In genomic region chr1:181108297-181108696, GRCh38 we compare ENCODE assay signal across 22 cellular contexts.
"Had no signal": no experiment of that assay in that cellular context is flagged by ENCODE, and none has a peak within 500 bp of the region (broad histone marks: within the 10 kb centered on the region; RNA-seq: fewer than 3 reads in every experiment).

No MANE protein-coding gene starts in this region.

- H3K9me3 ChIP-seq: esophagus squamous epithelium, heart right ventricle, tibial artery, vagina had no signal

- DNase-seq: activated CD4-positive, alpha-beta T cell treated with anti-CD3 and anti-CD28 coated beads, Interleukin-2, amount 10 ng/mL, durations not matched to agents 7 days and 5 days; activated CD4-positive, CD25-positive, alpha-beta regulatory T cell; activated CD8-positive, alpha-beta T cell treated with anti-CD3 and anti-CD28 coated beads, Interleukin-2, amount 10 ng/mL, durations not matched to agents 7 days and 5 days; activated T-cell treated with anti-CD3 and anti-CD28 coated beads, Interleukin-2, amount 50 U/mL, for 24 hours; amniotic stem cell; dermis blood vessel endothelial cell; effector memory CD4-positive, alpha-beta T cell; esophagus squamous epithelium; heart right ventricle; immature natural killer cell; mesendoderm; naive thymus-derived CD8-positive, alpha-beta T cell; occipital lobe; retina; stimulated activated CD8-positive, alpha-beta memory T cell treated with anti-CD3 and anti-CD28 coated beads, Interleukin-4, amount 100 ng/mL, for 48 hours; stimulated activated naive CD4-positive, alpha-beta T cell treated with Interleukin-2 at 50 U/mL for 16 hours; substantia nigra; T-cell; T1000; tibial artery had no signal

- ATAC-seq: activated CD8-positive, alpha-beta T cell treated with anti-CD3 and anti-CD28 coated beads, Interleukin-2, amount 10 ng/mL, durations not matched to agents 7 days and 5 days; activated naive CD4-positive, alpha-beta T cell treated with anti-CD3 and anti-CD28 coated beads, Interleukin-2, amount 50 U/mL, for 72 hours; heart right ventricle; naive thymus-derived CD8-positive, alpha-beta T cell; T-cell had no signal

- H3K4me3 ChIP-seq: esophagus squamous epithelium, heart right ventricle, tibial artery, vagina had no signal

- H3K9me3 Mint-ChIP-seq: activated CD4-positive, alpha-beta T cell treated with anti-CD3 and anti-CD28 coated beads, Interleukin-2, amount 10 ng/mL, durations not matched to agents 7 days and 5 days; activated naive CD4-positive, alpha-beta T cell treated with anti-CD3 and anti-CD28 coated beads, Interleukin-2, amount 50 U/mL, for 72 hours; activated T-cell treated with anti-CD3 and anti-CD28 coated beads, Interleukin-2, amount 50 U/mL, for 24 hours; immature natural killer cell; naive thymus-derived CD8-positive, alpha-beta T cell; T-cell had no signal

- H3K36me3 Mint-ChIP-seq: activated naive CD4-positive, alpha-beta T cell treated with anti-CD3 and anti-CD28 coated beads, Interleukin-2, amount 50 U/mL, for 72 hours; immature natural killer cell; naive thymus-derived CD8-positive, alpha-beta T cell; T-cell had no signal

- H3K4me3 Mint-ChIP-seq: activated CD4-positive, alpha-beta T cell treated with anti-CD3 and anti-CD28 coated beads, Interleukin-2, amount 10 ng/mL, durations not matched to agents 7 days and 5 days; activated CD8-positive, alpha-beta T cell treated with anti-CD3 and anti-CD28 coated beads, Interleukin-2, amount 10 ng/mL, durations not matched to agents 7 days and 5 days; activated T-cell treated with anti-CD3 and anti-CD28 coated beads, Interleukin-2, amount 50 U/mL, for 24 hours; immature natural killer cell; T-cell had no signal

- H3K27ac Mint-ChIP-seq: activated CD8-positive, alpha-beta T cell treated with anti-CD3 and anti-CD28 coated beads, Interleukin-2, amount 10 ng/mL, durations not matched to agents 7 days and 5 days; activated T-cell treated with anti-CD3 and anti-CD28 coated beads, Interleukin-2, amount 50 U/mL, for 24 hours; T-cell had no signal

- H3K27ac ChIP-seq: esophagus squamous epithelium, tibial artery, vagina had no signal

- H3K27me3 ChIP-seq: esophagus squamous epithelium, heart right ventricle, tibial artery, vagina had no signal

- H3K36me3 ChIP-seq: esophagus squamous epithelium, heart right ventricle, tibial artery, vagina had no signal
